ENCODE assay signal across 8 cellular contexts in the genomic region with DNA sequence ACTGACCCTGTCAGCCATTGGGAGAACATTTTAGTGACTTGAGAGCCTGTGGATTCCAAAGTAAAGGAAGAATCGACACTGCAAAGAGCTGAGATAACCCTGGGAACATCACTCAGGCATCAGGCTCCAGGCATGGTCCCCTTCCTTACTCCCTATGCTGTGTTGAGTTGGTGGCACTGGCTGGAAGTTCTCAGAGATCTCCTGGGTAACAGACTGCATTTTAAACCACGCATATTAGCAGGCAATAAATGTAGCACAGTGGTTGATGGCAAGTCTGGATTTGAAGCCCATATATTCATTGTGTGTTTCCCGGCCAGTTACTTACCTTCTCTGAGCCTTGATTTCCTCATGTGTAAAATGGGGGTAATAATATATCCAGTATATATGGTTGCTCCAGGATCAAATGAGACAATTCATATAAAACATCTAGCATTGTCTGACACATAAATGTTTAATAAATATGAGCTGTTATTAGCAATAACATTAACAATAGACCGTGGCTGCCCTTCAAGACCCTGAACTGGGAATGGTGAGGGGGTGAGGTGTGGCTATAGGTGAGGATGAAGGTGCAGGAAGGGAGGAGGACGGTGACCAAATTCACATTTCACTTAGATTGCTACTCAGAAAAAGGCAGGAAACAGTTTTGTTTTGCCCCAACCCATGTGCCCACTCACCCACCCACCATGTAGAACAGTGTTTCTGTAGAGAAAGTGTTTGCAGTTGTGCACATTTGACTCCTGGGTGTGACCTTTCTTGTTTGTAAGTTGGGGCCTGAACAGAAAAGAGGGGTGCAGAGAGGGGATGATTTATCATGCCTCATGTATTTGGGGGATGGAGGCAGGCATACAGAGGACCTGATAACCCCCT. TPM values are rescaled to one million over a fixed set of nuclear protein-coding genes. Genes with fewer than 3 reads are reported as not detected.
DNase-seq lines count a peak whose midpoint lies in the region; ATAC-seq, FAIRE-seq and TF ChIP-seq lines count a peak whose summit lies in the region.

No MANE protein-coding gene starts in this region.

- CTCF ChIA-PET in HepG2 (lab: Yijun Ruan, JAX; ENCODE audit: low intra/inter-chr PET ratio, low total read pairs) = no interaction called here

- in situ Hi-C loops in HepG2 (cut with HindIII; ENCODE audit: extremely low pct_ligation_motif_present, low pct_unique_long_range_greater_than_20kb) = loop anchor here (10.0 kb wide), 1 partner anchor 195 kb away; no protein-coding TSS in a partner anchor

- peak overlapping the region; percentile 81 to 91 (median 85) for H3K4me3 ChIP-seq in HepG2 (replicated peaks in 1 of 3; ENCODE audit: insufficient read depth in 1 of 3, low read depth in 2 of 3, low read length in 3 of 3)
- peak overlapping the region; percentile 93 for H3K4me3 ChIP-seq in suprapubic skin

- TF ChIP-seq CTCF in HepG2 (CRISPR knock-in tag; IDR thresholded peaks at IDR 0.05) (no peak), suprapubic skin (IDR thresholded peaks at IDR 0.05) (no peak)

- 81% methylated on average over 5 of the region's 5 CpGs for WGBS in HepG2 (ENCODE audit: low lambda C conversion rate)
- 43% methylated on average over 4 of the region's 5 CpGs for WGBS in suprapubic skin

- H3K4me3 Mint-ChIP-seq in activated CD4-positive, alpha-beta T cell treated with anti-CD3 and anti-CD28 coated beads, Interleukin-2, amount 10 ng/mL, durations not matched to agents 24 days and 14 days = peak overlapping the region; percentile 96
- H3K4me3 Mint-ChIP-seq in activated naive CD8-positive, alpha-beta T cell treated with anti-CD3 and anti-CD28 coated beads, Interleukin-2, amount 50 U/mL, for 24 hours = peak overlapping the region; percentile 95

- peak overlapping the region; percentile 85 for H3K27ac ChIP-seq in HepG2 (ENCODE audit: extremely low read length, insufficient read depth, low read length)
- peak overlapping the region; percentile 98 for H3K27ac ChIP-seq in suprapubic skin

- peaks cover 34% of the 10 kb centered on the region for H3K36me3 Mint-ChIP-seq in activated CD4-positive, alpha-beta T cell treated with anti-CD3 and anti-CD28 coated beads, Interleukin-2, amount 10 ng/mL, durations not matched to agents 24 days and 14 days (ENCODE audit: low read depth)
- peaks cover 22% of the 10 kb centered on the region for H3K36me3 Mint-ChIP-seq in activated naive CD8-positive, alpha-beta T cell treated with anti-CD3 and anti-CD28 coated beads, Interleukin-2, amount 50 U/mL, for 24 hours (ENCODE audit: low read depth)

- no peak overlapping the region for H2AFZ ChIP-seq in HepG2 (ENCODE audit: low read length)

- TF ChIP-seq EP300 in HepG2 (IDR thresholded peaks at IDR 0.05; ENCODE audit: low read depth in 2 of 2, low read length in 2 of 2) = no peak
- TF ChIP-seq EP300 in HepG2 (CRISPR knock-in tag; IDR thresholded peaks at IDR 0.05; ENCODE audit: borderline replicate concordance) = no peak
- TF ChIP-seq EP300 in suprapubic skin (IDR thresholded peaks at IDR 0.05) = no peak

- FAIRE-seq in HepG2 (lab: Jason Lieb, UNC) = no peak

- BruUV-seq in HepG2 (replicated peaks; lab: Mats Ljungman, UMichigan) = no TSS peak

- H4K20me1 ChIP-seq in HepG2 (ENCODE audit: insufficient read depth, low read length) = peaks cover 5% of the 10 kb centered on the region

- ATAC-seq in activated naive CD8-positive, alpha-beta T cell treated with anti-CD3 and anti-CD28 coated beads, Interleukin-2, amount 50 U/mL, for 24 hours = no peak
- ATAC-seq in HepG2 = no peak
- ATAC-seq in HG03175 (IDR thresholded peaks at IDR 0.05; ENCODE audit: unreplicated experiment) = no peak
- no peak for ATAC-seq in left colon

- H3K9me3 ChIP-seq in HepG2 (ENCODE audit: low read length) (no peaks in the 10 kb centered on the region), suprapubic skin (no peaks in the 10 kb centered on the region)

- H3K4me2 ChIP-seq in HepG2 (ENCODE audit: low read depth, low read length) = peak overlapping the region; percentile 97

- H3K4me1 Mint-ChIP-seq in activated CD4-positive, alpha-beta T cell treated with anti-CD3 and anti-CD28 coated beads, Interleukin-2, amount 10 ng/mL, durations not matched to agents 24 days and 14 days = peaks cover 70% of the 10 kb centered on the region
- peaks cover 79% of the 10 kb centered on the region for H3K4me1 Mint-ChIP-seq in activated naive CD8-positive, alpha-beta T cell treated with anti-CD3 and anti-CD28 coated beads, Interleukin-2, amount 50 U/mL, for 24 hours

- no peaks in the 10 kb centered on the region for H3K27me3 Mint-ChIP-seq in activated CD4-positive, alpha-beta T cell treated with anti-CD3 and anti-CD28 coated beads, Interleukin-2, amount 10 ng/mL, durations not matched to agents 24 days and 14 days
- no peaks in the 10 kb centered on the region for H3K27me3 Mint-ChIP-seq in activated naive CD8-positive, alpha-beta T cell treated with anti-CD3 and anti-CD28 coated beads, Interleukin-2, amount 50 U/mL, for 24 hours

- H3K4me1 ChIP-seq in HepG2 (ENCODE audit: insufficient read depth, low read length) (peaks cover 67% of the 10 kb centered on the region), suprapubic skin (peaks cover 83% of the 10 kb centered on the region)

- TF ChIP-seq POLR2A in HepG2 (IDR thresholded peaks at IDR 0.05; ENCODE audit: insufficient read depth in 1 of 2, low read depth in 2 of 2, low read length in 2 of 2) (no peak; a peak in 1 of 4 replicates), suprapubic skin (IDR thresholded peaks at IDR 0.05) (no peak)

- DNase-seq in activated CD4-positive, alpha-beta T cell treated with anti-CD3 and anti-CD28 coated beads, Interleukin-2, amount 10 ng/mL, durations not matched to agents 24 days and 14 days = peak; percentile 77
- no peak for DNase-seq in activated CD4-positive, alpha-beta T cell treated with anti-CD3 and anti-CD28 coated beads, Interleukin-2, amount 50 U/mL, for 4 hours
- no peak for DNase-seq in activated naive CD8-positive, alpha-beta T cell treated with anti-CD3 and anti-CD28 coated beads, Interleukin-2, amount 50 U/mL, for 24 hours
- DNase-seq in HepG2 (ENCODE audit: low spot score) (no peak), suprapubic skin (ENCODE audit: low spot score in 2 of 2) (no peak), NCI-H2227 treated with DMSO at 0.1 percent for 48 hours (lab: John Stamatoyannopoulos, UW) (no peak), left colon (no peak)

- POLR2A ChIA-PET in HepG2 (lab: Yijun Ruan, JAX) = interaction anchor here (1.1 to 2.1 kb wide), 3 partner anchors 11 to 182 kb away, joined by 3 to 13 read pairs (median 4); no protein-coding TSS in a partner anchor

- no peak for TF ChIP-seq RAD21 in HepG2 (CRISPR knock-in tag; IDR thresholded peaks at IDR 0.05)

- intact Hi-C loops in activated CD4-positive, alpha-beta T cell treated with anti-CD3 and anti-CD28 coated beads, Interleukin-2, amount 10 ng/mL, durations not matched to agents 24 days and 14 days (cut with micrococcal nuclease) = loop anchor here (1.0 to 10.0 kb wide), 5 partner anchors 10 to 555 kb away; a partner anchor contains a TSS
- intact Hi-C loops in HepG2 (cut with micrococcal nuclease; ENCODE audit: unreplicated experiment) = loop anchor here (2.0 kb wide), 1 partner anchor 13 kb away; no protein-coding TSS in a partner anchor
- intact Hi-C loops in left colon (cut with DNase I, micrococcal nuclease) = no loop called here

- H3K27ac Mint-ChIP-seq in activated CD4-positive, alpha-beta T cell treated with anti-CD3 and anti-CD28 coated beads, Interleukin-2, amount 10 ng/mL, durations not matched to agents 24 days and 14 days = peak overlapping the region; percentile 95
- peak overlapping the region; percentile 91 for H3K27ac Mint-ChIP-seq in activated naive CD8-positive, alpha-beta T cell treated with anti-CD3 and anti-CD28 coated beads, Interleukin-2, amount 50 U/mL, for 24 hours

- no peaks in the 10 kb centered on the region for H3K27me3 ChIP-seq in HepG2 (ENCODE audit: control insufficient read depth in 1 of 2, insufficient read depth in 2 of 2, low read length in 2 of 2)
- no peaks in the 10 kb centered on the region for H3K27me3 ChIP-seq in suprapubic skin

- H3K9me3 Mint-ChIP-seq in activated CD4-positive, alpha-beta T cell treated with anti-CD3 and anti-CD28 coated beads, Interleukin-2, amount 10 ng/mL, durations not matched to agents 24 days and 14 days = no peaks in the 10 kb centered on the region
- H3K9me3 Mint-ChIP-seq in activated naive CD8-positive, alpha-beta T cell treated with anti-CD3 and anti-CD28 coated beads, Interleukin-2, amount 50 U/mL, for 24 hours = no peaks in the 10 kb centered on the region

- peak overlapping the region; percentile 96 for H3K9ac ChIP-seq in HepG2 (ENCODE audit: insufficient read depth, low read depth, low read length)

- peaks cover 7 to 8% of the 10 kb centered on the region in 2 experiments for H3K36me3 ChIP-seq in HepG2 (replicated peaks in 1 of 2; ENCODE audit: control insufficient read depth in 1 of 2, insufficient read depth in 2 of 2, low read length in 2 of 2)
- H3K36me3 ChIP-seq in suprapubic skin = no peaks in the 10 kb centered on the region

- H3K79me2 ChIP-seq in HepG2 (ENCODE audit: insufficient read depth, low read length) = peaks cover 70% of the 10 kb centered on the region

RNA-seq across cellular contexts. Expression of a gene that starts 2.1 kb away (rescaled TPM):
- 246 and 255 TPM in 2 replicates for total RNA-seq in activated CD4-positive, alpha-beta T cell treated with anti-CD3 and anti-CD28 coated beads, Interleukin-2, amount 10 ng/mL, durations not matched to agents 24 days and 14 days
- total RNA-seq in HepG2 (2016; rRNA removed; fragmentation: Illumina TruSeq; extraction: Trizol) = 53.1 and 85.3 TPM in 2 replicates
- 8.3 and 10.2 TPM in 2 replicates for total RNA-seq in HepG2 (2016; cell fraction: cytosol; rRNA removed; fragmentation: Illumina TruSeq; extraction: Trizol; ENCODE audit: low read depth)
- total RNA-seq in HepG2 (2016; cell fraction: insoluble cytoplasmic fraction; rRNA removed; fragmentation: Illumina TruSeq; extraction: Trizol) = 43.2 and 85.3 TPM in 2 replicates
- total RNA-seq in HepG2 (2016; cell fraction: membrane; rRNA removed; fragmentation: Illumina TruSeq; extraction: Trizol) = 23.6 and 25.9 TPM in 2 replicates
- total RNA-seq in HepG2 (2016; cell fraction: nucleus; rRNA removed; fragmentation: Illumina TruSeq; extraction: Trizol) = 119 and 141 TPM in 2 replicates
- polyA plus RNA-seq in HepG2 (2011; rRNA removed) = 158 and 207 TPM in 2 replicates
- 50.7 and 54.7 TPM in 2 replicates for polyA plus RNA-seq in HepG2 (2011; cell fraction: cytosol; rRNA removed)
- polyA plus RNA-seq in HepG2 (2011; cell fraction: nucleus; rRNA removed) = 1,608 and 1,708 TPM in 2 replicates
- polyA plus RNA-seq in HepG2 (2012) = 152 and 164 TPM in 2 replicates
- polyA plus RNA-seq in HepG2 (2016; cell fraction: cytosol; fragmentation: Illumina TruSeq; extraction: Trizol; ENCODE audit: low read depth) = 3.6 and 4.0 TPM in 2 replicates
- polyA plus RNA-seq in HepG2 (2016; cell fraction: insoluble cytoplasmic fraction; fragmentation: Illumina TruSeq; extraction: Trizol; ENCODE audit: low read depth) = 54.2 and 61.1 TPM in 2 replicates
- polyA plus RNA-seq in HepG2 (2016; cell fraction: membrane; fragmentation: Illumina TruSeq; extraction: Trizol; ENCODE audit: low read depth) = 12.4 and 12.5 TPM in 2 replicates
- polyA plus RNA-seq in HepG2 (2016; cell fraction: nucleus; fragmentation: Illumina TruSeq; extraction: Trizol; ENCODE audit: insufficient read depth, low read depth) = 371 and 407 TPM in 2 replicates
- polyA minus RNA-seq in HepG2 (2011; rRNA and poly(A)+ RNA removed; ENCODE audit: low replicate concordance) = 74.2 and 219 TPM in 2 replicates
- 77.9 and 95.1 TPM in 2 replicates for polyA minus RNA-seq in HepG2 (2011; cell fraction: cytosol; rRNA and poly(A)+ RNA removed)
- 286 and 292 TPM in 2 replicates for polyA minus RNA-seq in HepG2 (2011; cell fraction: nucleus; rRNA and poly(A)+ RNA removed)
- 100 to 1,000 TPM in 1 of 4 donors, 10 to 100 TPM in 3; 54.0 to 188 (median 91.5) TPM for total RNA-seq in suprapubic skin
- 10 to 100 TPM; 58.0 to 74.7 TPM for total RNA-seq in left colon

Comparison
In these comparisons a context has a peak if more than half of its experiments do, and no peak if none do; other contexts are left out.
1. intact Hi-C loops: an anchor here in activated CD4-positive, alpha-beta T cell treated with anti-CD3 and anti-CD28 coated beads, Interleukin-2, amount 10 ng/mL, durations not matched to agents 24 days and 14 days (1.0 to 10.0 kb wide) and HepG2 (2.0 kb wide); none called in left colon.